8 cellular contexts compared by ENCODE assay signal in genomic region chr7:74288034-74288881, GRCh38. TPM values are rescaled to one million over a fixed set of nuclear protein-coding genes. Genes with fewer than 3 reads are reported as not detected.
DNase-seq lines count a peak whose midpoint lies in the region; ATAC-seq and TF ChIP-seq lines count a peak whose summit lies in the region.

No MANE protein-coding gene starts in this region.

- no peaks in the 10 kb centered on the region for H3K9me3 Mint-ChIP-seq in MCF 10A (ENCODE audit: unreplicated experiment)

- peaks cover 15% of the 10 kb centered on the region for H3K4me1 Mint-ChIP-seq in MCF 10A (ENCODE audit: insufficient read depth, unreplicated experiment)

- H3K27ac ChIP-seq in BLaER1 treated with 17β-estradiol and CSF1 and Interleukin-3, amounts not matched to agents 10 nM and 100 nM: peak overlapping the region in 10 of 11 experiments; percentile 0 to 93 (median 60); a peak in 17 of 22 replicates
- no peak overlapping the region for H3K27ac ChIP-seq in HUES64 (ENCODE audit: low read depth, low read length)

- H3K4me1 ChIP-seq in BLaER1 treated with 17β-estradiol and CSF1 and Interleukin-3, amounts not matched to agents 10 nM and 100 nM: peaks cover 63 to 74% (median 70%) of the 10 kb centered on the region in 10 experiments
- H3K4me1 ChIP-seq in HUES64 (ENCODE audit: insufficient read depth, low read length): peaks cover 16% of the 10 kb centered on the region

- H3K36me3 Mint-ChIP-seq in MCF 10A (ENCODE audit: insufficient read depth, unreplicated experiment): peaks cover 7% of the 10 kb centered on the region

- peak overlapping the region; percentile 79 to 95 (median 92) for H3K4me2 ChIP-seq in BLaER1 treated with 17β-estradiol and CSF1 and Interleukin-3, amounts not matched to agents 10 nM and 100 nM

- DNase-seq in MCF 10A (ENCODE audit: unreplicated experiment) (no peak), myocyte (ENCODE audit: low read depth) (peak; percentile 94), NCI-H2171 (lab: John Stamatoyannopoulos, UW) (no peak), RPMI8226 (no peak), NCI-H2171 treated with DMSO at 0.1 percent for 48 hours (lab: John Stamatoyannopoulos, UW) (no peak)

- no peaks in the 10 kb centered on the region for H3K9me3 ChIP-seq in BLaER1 treated with 17β-estradiol and CSF1 and Interleukin-3, amounts not matched to agents 10 nM and 100 nM (replicated peaks in 1 of 11)
- H3K9me3 ChIP-seq in HUES64 (ENCODE audit: insufficient read depth, low read depth, low read length): no peaks in the 10 kb centered on the region

- ATAC-seq in HG03460 (IDR thresholded peaks at IDR 0.05; ENCODE audit: unreplicated experiment): no peak

- H3K4me3 ChIP-seq in BLaER1 treated with 17β-estradiol and CSF1 and Interleukin-3, amounts not matched to agents 10 nM and 100 nM: peak overlapping the region; percentile 28 to 100 (median 90); a peak in 16 of 20 replicates
- peak overlapping the region; percentile 58 for H3K4me3 ChIP-seq in HUES64 (ENCODE audit: low read length)

- TF ChIP-seq CTCF in MCF 10A (IDR thresholded peaks at IDR 0.05; ENCODE audit: unreplicated experiment): no peak

- CTCF ChIA-PET in MCF 10A (lab: Yijun Ruan, JAX): interaction anchor here (0.6 to 5.1 kb wide), 8 partner anchors 10 to 262 kb away, joined by 3 to 27 read pairs (median 5); partner anchors contain the start of gene LIMK1

- H3K9ac ChIP-seq in BLaER1 treated with 17β-estradiol and CSF1 and Interleukin-3, amounts not matched to agents 10 nM and 100 nM: peak overlapping the region in 9 of 11 experiments; percentile 36 to 95 (median 57); a peak in 13 of 22 replicates
- H3K9ac ChIP-seq in HUES64 (ENCODE audit: low read depth, low read length): 0 out of 2 replicates have a peak overlapping the region, but pooled peaks have one; percentile 44

- POLR2A ChIA-PET in MCF 10A (lab: Yijun Ruan, JAX): interaction anchor here (1.0 to 3.0 kb wide), 5 partner anchors 8 to 113 kb away, joined by 3 to 29 read pairs (median 11); no protein-coding TSS in a partner anchor

- no peak overlapping the region for H3K27ac Mint-ChIP-seq in MCF 10A (ENCODE audit: low read depth, unreplicated experiment)

- peak overlapping the region; percentile 70 for H3K4me3 Mint-ChIP-seq in MCF 10A (ENCODE audit: unreplicated experiment)

- 52% methylated on average over 20 of the region's 20 CpGs for WGBS in HUES64

- H4K20me1 ChIP-seq in BLaER1 treated with 17β-estradiol and CSF1 and Interleukin-3, amounts not matched to agents 10 nM and 100 nM: peaks cover 31 to 39% (median 35%) of the 10 kb centered on the region in 11 experiments

- no peaks in the 10 kb centered on the region for H3K27me3 ChIP-seq in BLaER1 treated with 17β-estradiol and CSF1 and Interleukin-3, amounts not matched to agents 10 nM and 100 nM
- H3K27me3 ChIP-seq in HUES64 (ENCODE audit: insufficient read depth, low read length): peaks cover 23% of the 10 kb centered on the region

- BruUV-seq in MCF 10A (replicated peaks; lab: Mats Ljungman, UMichigan): no TSS peak

- 0 out of 22 replicates have a peak, but pooled peaks cover 0 to 7% (median 0%) of the 10 kb centered on the region in 11 experiments for H3K36me3 ChIP-seq in BLaER1 treated with 17β-estradiol and CSF1 and Interleukin-3, amounts not matched to agents 10 nM and 100 nM
- no peaks in the 10 kb centered on the region for H3K36me3 ChIP-seq in HUES64 (ENCODE audit: insufficient read depth, low read length)

- intact Hi-C loops in MCF 10A (cut with micrococcal nuclease): loop anchor here (2.0 kb wide), 1 partner anchor 107 kb away; no protein-coding TSS in a partner anchor

- no peaks in the 10 kb centered on the region for H3K27me3 Mint-ChIP-seq in MCF 10A (ENCODE audit: insufficient read depth, unreplicated experiment)

RNA-seq across cellular contexts. Expression of gene CLIP2, which starts 0.9 kb away (rescaled TPM):
- polyA plus RNA-seq in HUES64 (2013, experiment 1 of 2): 12.0 TPM
- polyA plus RNA-seq in HUES64 (2013, experiment 2 of 2): 18.1 TPM
- total RNA-seq in MCF 10A (2022) (13.7 and 14.2 TPM in 2 replicates), myocyte (14.5 and 22.7 TPM in 2 replicates)
- polyA plus RNA-seq in myocyte (2012): 13.4 TPM

RNA-seq across cellular contexts. Expression of gene RFC2, which starts 34.1 kb away (rescaled TPM):
- polyA plus RNA-seq in HUES64 (2013, experiment 1 of 2): 73.7 TPM
- polyA plus RNA-seq in HUES64 (2013, experiment 2 of 2): 63.0 TPM
- total RNA-seq in MCF 10A (2022) (16.3 and 35.0 TPM in 2 replicates), myocyte (12.1 and 13.0 TPM in 2 replicates)
- 14.4 TPM for polyA plus RNA-seq in myocyte (2012)
